8 cellular contexts compared by ENCODE assay signal in genomic region chr1:169363046-169363756, GRCh38. TPM values are rescaled to one million over a fixed set of nuclear protein-coding genes. Genes with fewer than 3 reads are reported as not detected.
A peak's percentile ranks its signal among the peaks of the same experiment; 100 is the strongest.
DNase-seq lines count a peak whose midpoint lies in the region; ATAC-seq and TF ChIP-seq lines count a peak whose summit lies in the region.

No MANE protein-coding gene starts in this region.

- TF ChIP-seq CTCF in OCI-LY3 (IDR thresholded peaks at IDR 0.05; ENCODE audit: low read depth, low read length) (no peak), epithelial cell of esophagus (IDR thresholded peaks at IDR 0.05; ENCODE audit: insufficient read depth, low read depth, low read length, missing control alignments) (no peak), Caco-2 (IDR thresholded peaks at IDR 0.05; ENCODE audit: insufficient read depth in 1 of 2, low read depth in 1 of 2, low read length in 1 of 2, severe bottlenecking in 1 of 2, unreplicated experiment in 1 of 2) (no peak)

- H3K4me1 Mint-ChIP-seq in CD4-positive, alpha-beta memory T cell = peaks cover 9 to 17% (median 14%) of the 10 kb centered on the region in 4 donors
- peaks cover 6% of the 10 kb centered on the region for H3K4me1 Mint-ChIP-seq in Caco-2 (ENCODE audit: low read depth, unreplicated experiment)

- no peak overlapping the region for H3K27ac ChIP-seq in CD4-positive, alpha-beta memory T cell (ENCODE audit: low read depth, low read length)
- no peak overlapping the region for H3K27ac ChIP-seq in OCI-LY3 (ENCODE audit: low read length)

- DNase-seq in CD4-positive, alpha-beta memory T cell = peak in 2 of 5 donors; percentile 16 to 45
- peak; percentile 88 for DNase-seq in epithelial cell of esophagus (ENCODE audit: low read depth)
- no peak for DNase-seq in C1 segment of cervical spinal cord (lab: John Stamatoyannopoulos, UW)
- no peak for DNase-seq in NCI-H524 (lab: John Stamatoyannopoulos, UW)
- DNase-seq in Caco-2 = no peak

- POLR2A ChIA-PET in CD4-positive, alpha-beta memory T cell (lab: Charles Lee; ENCODE audit: partially characterized antibody) = no interaction called here
- POLR2A ChIA-PET in Caco-2 (lab: Charles Lee) = no interaction called here

- H3K27me3 Mint-ChIP-seq in CD4-positive, alpha-beta memory T cell = no peaks in the 10 kb centered on the region
- no peaks in the 10 kb centered on the region for H3K27me3 Mint-ChIP-seq in Caco-2 (ENCODE audit: insufficient read depth, unreplicated experiment)

- no peak overlapping the region for H2AFZ ChIP-seq in OCI-LY3 (ENCODE audit: low read depth, low read length)

- no peak overlapping the region for H3K4me3 ChIP-seq in CD4-positive, alpha-beta memory T cell (ENCODE audit: low read length in 2 of 2)
- no peak overlapping the region for H3K4me3 ChIP-seq in OCI-LY3 (ENCODE audit: low read length)
- H3K4me3 ChIP-seq in epithelial cell of esophagus (ENCODE audit: low read length) = no peak overlapping the region
- H3K4me3 ChIP-seq in Caco-2 (ENCODE audit: low read depth, low read length) = no peak overlapping the region

- no peaks in the 10 kb centered on the region for H3K79me2 ChIP-seq in OCI-LY3 (ENCODE audit: low read length)

- H3K36me3 ChIP-seq in CD4-positive, alpha-beta memory T cell (ENCODE audit: insufficient read depth, low read length) = no peaks in the 10 kb centered on the region
- peaks cover 14% of the 10 kb centered on the region for H3K36me3 ChIP-seq in OCI-LY3 (replicated peaks; ENCODE audit: low read depth, low read length)
- H3K36me3 ChIP-seq in Caco-2 (ENCODE audit: control insufficient read depth, insufficient read depth, low read length) = no peaks in the 10 kb centered on the region

- no peak overlapping the region for H3K9ac ChIP-seq in OCI-LY3 (ENCODE audit: low read length)

- H3K9me3 Mint-ChIP-seq in CD4-positive, alpha-beta memory T cell = peaks cover 0 to 5% (median 0%) of the 10 kb centered on the region in 8 donors
- H3K9me3 Mint-ChIP-seq in Caco-2 (ENCODE audit: unreplicated experiment) = no peaks in the 10 kb centered on the region

- intact Hi-C loops in CD4-positive, alpha-beta memory T cell (cut with micrococcal nuclease) = loop anchor here (10.0 kb wide), 2 partner anchors 332 to 1648 kb away; no protein-coding TSS in a partner anchor
- intact Hi-C loops in Caco-2 (cut with micrococcal nuclease; ENCODE audit: unreplicated experiment) = no loop called here

- H3K9me3 ChIP-seq in CD4-positive, alpha-beta memory T cell (ENCODE audit: control insufficient read depth in 1 of 2, low read length in 2 of 2) = no peaks in the 10 kb centered on the region
- H3K9me3 ChIP-seq in OCI-LY3 (ENCODE audit: insufficient read depth, low read length) (peaks cover 4% of the 10 kb centered on the region; the same call in 1 of the 2 replicates), Caco-2 (no peaks in the 10 kb centered on the region)

- H3K36me3 Mint-ChIP-seq in CD4-positive, alpha-beta memory T cell = peaks cover 6% of the 10 kb centered on the region in 2 donors
- H3K36me3 Mint-ChIP-seq in Caco-2 (ENCODE audit: insufficient read depth, unreplicated experiment) = no peaks in the 10 kb centered on the region

- H3K27ac Mint-ChIP-seq in CD4-positive, alpha-beta memory T cell = peak overlapping the region in 5 of 7 donors; percentile 11 to 76 (median 61)
- H3K27ac Mint-ChIP-seq in Caco-2 (ENCODE audit: unreplicated experiment) = no peak overlapping the region

- H3K27me3 ChIP-seq in CD4-positive, alpha-beta memory T cell (ENCODE audit: insufficient read depth, low read length) = no peaks in the 10 kb centered on the region
- H3K27me3 ChIP-seq in OCI-LY3 (ENCODE audit: low read depth, low read length) (no peaks in the 10 kb centered on the region), Caco-2 (replicated peaks; ENCODE audit: control insufficient read depth, insufficient read depth, low read length) (no peaks in the 10 kb centered on the region)

- H3K4me2 ChIP-seq in OCI-LY3 (ENCODE audit: low read length) = peak overlapping the region; percentile 52

- ATAC-seq in GM21360 (IDR thresholded peaks at IDR 0.05; ENCODE audit: unreplicated experiment) = peak; percentile 27
- no peak for ATAC-seq in HG02588 (IDR thresholded peaks at IDR 0.05; ENCODE audit: unreplicated experiment)

- peak overlapping the region in 3 of 8 donors; percentile 20 to 60 (median 48) for H3K4me3 Mint-ChIP-seq in CD4-positive, alpha-beta memory T cell
- H3K4me3 Mint-ChIP-seq in Caco-2 (ENCODE audit: unreplicated experiment) = no peak overlapping the region

- no peaks in the 10 kb centered on the region for H4K20me1 ChIP-seq in OCI-LY3 (ENCODE audit: insufficient read depth, low read length)

- BruUV-seq in Caco-2 (replicated peaks; lab: Mats Ljungman, UMichigan) = no TSS peak

- CTCF ChIA-PET in CD4-positive, alpha-beta memory T cell (lab: Charles Lee; ENCODE audit: partially characterized antibody) = interaction anchor here (1.0 kb wide), 1 partner anchor 16 kb away, joined by 3 read pairs; no protein-coding TSS in a partner anchor
- CTCF ChIA-PET in Caco-2 (lab: Charles Lee) = interaction anchor here (0.6 kb wide), 1 partner anchor 16 kb away, joined by 3 read pairs; no protein-coding TSS in a partner anchor

- H3K4me1 ChIP-seq in CD4-positive, alpha-beta memory T cell (ENCODE audit: insufficient read depth, low read length) = peaks cover 19% of the 10 kb centered on the region
- peaks cover 32% of the 10 kb centered on the region for H3K4me1 ChIP-seq in OCI-LY3 (ENCODE audit: low read length)
- no peaks in the 10 kb centered on the region for H3K4me1 ChIP-seq in Caco-2

RNA-seq across cellular contexts. Expression of gene NME7, which starts 4.4 kb away (rescaled TPM):
- total RNA-seq in CD4-positive, alpha-beta memory T cell = 10 to 100 TPM; 12.0 to 14.3 TPM
- polyA plus RNA-seq in CD4-positive, alpha-beta memory T cell = 10 to 100 TPM; 19.6 to 22.8 TPM
- total RNA-seq in Caco-2 (2022) = 9.0 and 12.7 TPM in 2 replicates

RNA-seq across cellular contexts. Expression of gene BLZF1, which starts 4.8 kb away (rescaled TPM):
- total RNA-seq in CD4-positive, alpha-beta memory T cell = 10 to 100 TPM; 20.0 to 23.8 TPM
- polyA plus RNA-seq in CD4-positive, alpha-beta memory T cell = 10 to 100 TPM; 11.5 to 14.2 TPM
- total RNA-seq in Caco-2 (2022) = 20.5 and 23.5 TPM in 2 replicates
